ENCODE assay signal across 8 cellular contexts in the genomic region with DNA sequence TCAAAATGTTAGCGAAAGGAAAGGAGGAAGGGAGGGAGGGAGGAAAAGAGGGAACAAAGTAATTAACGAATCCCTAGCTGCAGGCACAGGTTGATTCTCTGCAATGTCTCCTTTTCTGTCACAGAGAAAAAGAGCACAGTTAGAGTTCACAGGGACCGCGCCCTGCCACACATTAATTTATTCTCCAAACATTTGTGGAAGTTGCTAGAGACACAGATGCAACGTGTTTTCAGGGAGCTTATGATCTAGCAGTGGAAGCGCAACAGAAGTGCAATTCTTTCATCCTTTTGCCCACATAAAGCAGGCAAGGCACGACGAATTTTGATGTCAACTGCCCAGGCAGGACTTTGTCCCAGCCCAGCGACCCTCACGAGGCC.
DNase-seq lines count a peak whose midpoint lies in the region; ATAC-seq, FAIRE-seq and TF ChIP-seq lines count a peak whose summit lies in the region.

No MANE protein-coding gene starts in this region.

- no peak for FAIRE-seq in GM19239 (lab: Jason Lieb, UNC)

- peak overlapping the region; percentile 93 for H3K4me2 ChIP-seq in Karpas-422 (ENCODE audit: low read depth, low read length, poor library complexity, severe bottlenecking)

- H3K4me3 Mint-ChIP-seq in CD8-positive, alpha-beta T cell = peak overlapping the region; percentile 81

- no peak overlapping the region for H3K27ac ChIP-seq in CD8-positive, alpha-beta T cell (ENCODE audit: low read depth, low read length)
- no peak overlapping the region for H3K27ac ChIP-seq in Karpas-422 (ENCODE audit: low read length)
- H3K27ac ChIP-seq in effector memory CD4-positive, alpha-beta T cell (ENCODE audit: insufficient read depth, low read length, poor library complexity, severe bottlenecking) = no peak overlapping the region

- peak overlapping the region; percentile 99 for H2AFZ ChIP-seq in Karpas-422 (ENCODE audit: low read length)
- H2AFZ ChIP-seq in neuron (ENCODE audit: low read depth, low read length) = no peak overlapping the region

- H3K27me3 Mint-ChIP-seq in CD8-positive, alpha-beta T cell (ENCODE audit: low read depth) = no peaks in the 10 kb centered on the region

- ATAC-seq in CD8-positive, alpha-beta T cell = no peak
- no peak for ATAC-seq in HG03432 (IDR thresholded peaks at IDR 0.05; ENCODE audit: unreplicated experiment)

- peak overlapping the region; percentile 62 for H3K27ac Mint-ChIP-seq in CD8-positive, alpha-beta T cell

- no peaks in the 10 kb centered on the region for H3K27me3 ChIP-seq in CD8-positive, alpha-beta T cell (ENCODE audit: insufficient read depth, low read length)
- H3K27me3 ChIP-seq in Karpas-422 (ENCODE audit: low read length) (no peaks in the 10 kb centered on the region), neuron (ENCODE audit: insufficient read depth, low read length) (no peaks in the 10 kb centered on the region)
- no peaks in the 10 kb centered on the region for H3K27me3 ChIP-seq in effector memory CD4-positive, alpha-beta T cell (replicated peaks; ENCODE audit: control insufficient read depth, insufficient read depth, low read length, poor library complexity, severe bottlenecking)

- no peaks in the 10 kb centered on the region for H3K9me3 Mint-ChIP-seq in CD8-positive, alpha-beta T cell

- H3K4me1 Mint-ChIP-seq in CD8-positive, alpha-beta T cell (ENCODE audit: low read depth) = peaks cover 37% of the 10 kb centered on the region

- H3K36me3 ChIP-seq in CD8-positive, alpha-beta T cell (ENCODE audit: insufficient read depth, low read length) = no peaks in the 10 kb centered on the region
- H3K36me3 ChIP-seq in Karpas-422 (ENCODE audit: insufficient read depth, low read length) (no peaks in the 10 kb centered on the region), neuron (ENCODE audit: insufficient read depth, low read length) (no peaks in the 10 kb centered on the region)
- no peaks in the 10 kb centered on the region for H3K36me3 ChIP-seq in effector memory CD4-positive, alpha-beta T cell (ENCODE audit: control insufficient read depth, insufficient read depth, low read length)

- TF ChIP-seq CTCF in CD8-positive, alpha-beta T cell (IDR thresholded peaks at IDR 0.05) = no peak

- no peak for DNase-seq in CD8-positive, alpha-beta T cell
- DNase-seq in Karpas-422 (no peak), GM19239 (ENCODE audit: insufficient read length, low spot score) (no peak), SHP77 (lab: John Stamatoyannopoulos, UW) (no peak), kidney tubule cell (ENCODE audit: low spot score) (no peak)
- DNase-seq in effector memory CD4-positive, alpha-beta T cell = no peak

- H4K20me1 ChIP-seq in Karpas-422 (ENCODE audit: insufficient read depth, low read depth, low read length) = no peaks in the 10 kb centered on the region

- no peaks in the 10 kb centered on the region for H3K9me3 ChIP-seq in CD8-positive, alpha-beta T cell (ENCODE audit: low read length)
- H3K9me3 ChIP-seq in Karpas-422 (ENCODE audit: low read length) (no peaks in the 10 kb centered on the region), neuron (ENCODE audit: low read length) (no peaks in the 10 kb centered on the region)
- H3K9me3 ChIP-seq in effector memory CD4-positive, alpha-beta T cell (ENCODE audit: control insufficient read depth, low read length) = no peaks in the 10 kb centered on the region

- H3K36me3 Mint-ChIP-seq in CD8-positive, alpha-beta T cell = no peaks in the 10 kb centered on the region

- peak overlapping the region; percentile 67 for H3K4me3 ChIP-seq in CD8-positive, alpha-beta T cell (ENCODE audit: low read depth, low read length)
- H3K4me3 ChIP-seq in Karpas-422 (ENCODE audit: low read length) (peak overlapping the region; percentile 79; the same call in 1 of the 2 replicates), neuron (ENCODE audit: low read length) (peak overlapping the region; percentile 35)
- peak overlapping the region; percentile 60 for H3K4me3 ChIP-seq in effector memory CD4-positive, alpha-beta T cell (ENCODE audit: insufficient read depth, low read depth, low read length, poor library complexity, severe bottlenecking)

- H3K4me1 ChIP-seq in CD8-positive, alpha-beta T cell (ENCODE audit: insufficient read depth, low read length) = peaks cover 32% of the 10 kb centered on the region
- H3K4me1 ChIP-seq in Karpas-422 (ENCODE audit: low read length) (peaks cover 14% of the 10 kb centered on the region), neuron (ENCODE audit: insufficient read depth, low read length) (peaks cover 22% of the 10 kb centered on the region)
- peaks cover 17% of the 10 kb centered on the region for H3K4me1 ChIP-seq in effector memory CD4-positive, alpha-beta T cell (ENCODE audit: control insufficient read depth, insufficient read depth, low read length, poor library complexity, severe bottlenecking)

- intact Hi-C loops in CD8-positive, alpha-beta T cell (cut with DNase I, micrococcal nuclease) = loop anchor here (2.0 to 10.0 kb wide), 5 partner anchors 100 to 628 kb away; partner anchors contain the start of genes ZEB1 (in 1 of the 2) and ZNF438 (in 1 of the 2)

- H3K79me2 ChIP-seq in Karpas-422 (ENCODE audit: low read length) = no peaks in the 10 kb centered on the region

- H3K9me2 ChIP-seq in Karpas-422 (replicated peaks; ENCODE audit: insufficient read depth, low read length) = no peaks in the 10 kb centered on the region

- POLR2A ChIA-PET in CD8-positive, alpha-beta T cell (lab: Charles Lee) = interaction anchor here (1.6 to 1.9 kb wide), 2 partner anchors 185 to 348 kb away, joined by 5 to 7 read pairs; no protein-coding TSS in a partner anchor

- peak overlapping the region; percentile 83; the same call in 1 of the 2 replicates for H3K9ac ChIP-seq in Karpas-422 (ENCODE audit: low read length)

- CTCF ChIA-PET in CD8-positive, alpha-beta T cell (lab: Charles Lee) = no interaction called here
